Comparison of ENCODE assay signal across 1 cellular context in genomic region chr2:169584005-169584877, GRCh38.
TF ChIP-seq lines count a peak whose summit lies in the region.

TSS of gene PPIG (plus strand) at chr2:169584351. CDS start at chr2:169604042, 19,691 bp downstream.

TF ChIP-seq in K562, 482 proteins besides CTCF, POLR2A, EP300 and RAD21 (continued from another document and continues in another):
- TF ChIP-seq UBTF (IDR thresholded peaks at IDR 0.05; ENCODE audit: borderline replicate concordance in 1 of 2, low read depth in 2 of 2, low read length in 2 of 2) (0 out of 4 replicates have a peak, but pooled peaks have one; percentile 55 to 59), IFI16 (CRISPR knock-in tag; IDR thresholded peaks at IDR 0.05) (no peak), ZHX1 (conservative IDR thresholded peaks at IDR 0.05; ENCODE audit: low read length) (peak; percentile 78; the same call in 1 of the 2 replicates), MCM2 (IDR thresholded peaks at IDR 0.05; ENCODE audit: low read depth) (no peak), CXXC5 (CRISPR knock-in tag; IDR thresholded peaks at IDR 0.05) (peak; percentile 92), ZNF77 (CRISPR knock-in tag; IDR thresholded peaks at IDR 0.05) (no peak), PTTG1 (tag; IDR thresholded peaks at IDR 0.05; ENCODE audit: low read depth) (no peak), SMAD4 (CRISPR knock-in tag; conservative IDR thresholded peaks at IDR 0.05) (no peak; the same call in 1 of the 2 replicates), ZKSCAN1 (IDR thresholded peaks at IDR 0.05; ENCODE audit: low read depth, low read length) (peak; percentile 49), SRF (CRISPR knock-in tag; IDR thresholded peaks at IDR 0.05) (peak in 1 of 2 experiments; percentile 89; a peak in 2 of 4 replicates), HNRNPK (IDR thresholded peaks at IDR 0.05; ENCODE audit: low read depth, low read length, poor library complexity, severe bottlenecking) (no peak), SPI1 (IDR thresholded peaks at IDR 0.05; ENCODE audit: borderline replicate concordance, low read depth, low read length) (no peak), POLR2AphosphoS5 (IDR thresholded peaks at IDR 0.05; ENCODE audit: control insufficient read depth, insufficient read depth, low read depth, low read length) (peak; percentile 80), FOXK1 (CRISPR knock-in tag; IDR thresholded peaks at IDR 0.05; ENCODE audit: borderline replicate concordance) (peak; percentile 91; the same call in 1 of the 2 replicates), KAT7 (CRISPR knock-in tag; IDR thresholded peaks at IDR 0.05; ENCODE audit: borderline replicate concordance) (peak; percentile 97; the same call in 1 of the 2 replicates), NR0B1 (IDR thresholded peaks at IDR 0.05; ENCODE audit: partially characterized antibody) (no peak), RBM14 (IDR thresholded peaks at IDR 0.05; ENCODE audit: borderline replicate concordance, insufficient read depth, low read depth, low read length) (0 out of 2 replicates have a peak, but pooled peaks have one; percentile 41), ELF2 (CRISPR knock-in tag; IDR thresholded peaks at IDR 0.05) (peak; percentile 66; the same call in 1 of the 2 replicates), IRF2 (CRISPR knock-in tag; IDR thresholded peaks at IDR 0.05) (no peak), CHD4 (IDR thresholded peaks at IDR 0.05; ENCODE audit: insufficient read depth, insufficient replicate concordance, low read depth, low read length, poor library complexity, severe bottlenecking) (peak; percentile 91), U2AF2 (optimal IDR thresholded peaks at IDR 0.05; ENCODE audit: low read depth, low read length) (no peak), RFX5 (IDR thresholded peaks at IDR 0.05; ENCODE audit: low read depth, low read length) (peak; percentile 59; the same call in 1 of the 2 replicates), GABPB1 (CRISPR knock-in tag; IDR thresholded peaks at IDR 0.05) (peak; percentile 100)
- TF ChIP-seq, protein P1, sequence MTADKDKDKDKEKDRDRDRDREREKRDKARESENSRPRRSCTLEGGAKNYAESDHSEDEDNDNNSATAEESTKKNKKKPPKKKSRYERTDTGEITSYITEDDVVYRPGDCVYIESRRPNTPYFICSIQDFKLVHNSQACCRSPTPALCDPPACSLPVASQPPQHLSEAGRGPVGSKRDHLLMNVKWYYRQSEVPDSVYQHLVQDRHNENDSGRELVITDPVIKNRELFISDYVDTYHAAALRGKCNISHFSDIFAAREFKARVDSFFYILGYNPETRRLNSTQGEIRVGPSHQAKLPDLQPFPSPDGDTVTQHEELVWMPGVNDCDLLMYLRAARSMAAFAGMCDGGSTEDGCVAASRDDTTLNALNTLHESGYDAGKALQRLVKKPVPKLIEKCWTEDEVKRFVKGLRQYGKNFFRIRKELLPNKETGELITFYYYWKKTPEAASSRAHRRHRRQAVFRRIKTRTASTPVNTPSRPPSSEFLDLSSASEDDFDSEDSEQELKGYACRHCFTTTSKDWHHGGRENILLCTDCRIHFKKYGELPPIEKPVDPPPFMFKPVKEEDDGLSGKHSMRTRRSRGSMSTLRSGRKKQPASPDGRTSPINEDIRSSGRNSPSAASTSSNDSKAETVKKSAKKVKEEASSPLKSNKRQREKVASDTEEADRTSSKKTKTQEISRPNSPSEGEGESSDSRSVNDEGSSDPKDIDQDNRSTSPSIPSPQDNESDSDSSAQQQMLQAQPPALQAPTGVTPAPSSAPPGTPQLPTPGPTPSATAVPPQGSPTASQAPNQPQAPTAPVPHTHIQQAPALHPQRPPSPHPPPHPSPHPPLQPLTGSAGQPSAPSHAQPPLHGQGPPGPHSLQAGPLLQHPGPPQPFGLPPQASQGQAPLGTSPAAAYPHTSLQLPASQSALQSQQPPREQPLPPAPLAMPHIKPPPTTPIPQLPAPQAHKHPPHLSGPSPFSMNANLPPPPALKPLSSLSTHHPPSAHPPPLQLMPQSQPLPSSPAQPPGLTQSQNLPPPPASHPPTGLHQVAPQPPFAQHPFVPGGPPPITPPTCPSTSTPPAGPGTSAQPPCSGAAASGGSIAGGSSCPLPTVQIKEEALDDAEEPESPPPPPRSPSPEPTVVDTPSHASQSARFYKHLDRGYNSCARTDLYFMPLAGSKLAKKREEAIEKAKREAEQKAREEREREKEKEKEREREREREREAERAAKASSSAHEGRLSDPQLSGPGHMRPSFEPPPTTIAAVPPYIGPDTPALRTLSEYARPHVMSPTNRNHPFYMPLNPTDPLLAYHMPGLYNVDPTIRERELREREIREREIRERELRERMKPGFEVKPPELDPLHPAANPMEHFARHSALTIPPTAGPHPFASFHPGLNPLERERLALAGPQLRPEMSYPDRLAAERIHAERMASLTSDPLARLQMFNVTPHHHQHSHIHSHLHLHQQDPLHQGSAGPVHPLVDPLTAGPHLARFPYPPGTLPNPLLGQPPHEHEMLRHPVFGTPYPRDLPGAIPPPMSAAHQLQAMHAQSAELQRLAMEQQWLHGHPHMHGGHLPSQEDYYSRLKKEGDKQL (CRISPR knock-in tag; IDR thresholded peaks at IDR 0.05; ENCODE audit: borderline replicate concordance): 0 out of 2 replicates have a peak, but pooled peaks have one; percentile 72
- TF ChIP-seq, protein P2, sequence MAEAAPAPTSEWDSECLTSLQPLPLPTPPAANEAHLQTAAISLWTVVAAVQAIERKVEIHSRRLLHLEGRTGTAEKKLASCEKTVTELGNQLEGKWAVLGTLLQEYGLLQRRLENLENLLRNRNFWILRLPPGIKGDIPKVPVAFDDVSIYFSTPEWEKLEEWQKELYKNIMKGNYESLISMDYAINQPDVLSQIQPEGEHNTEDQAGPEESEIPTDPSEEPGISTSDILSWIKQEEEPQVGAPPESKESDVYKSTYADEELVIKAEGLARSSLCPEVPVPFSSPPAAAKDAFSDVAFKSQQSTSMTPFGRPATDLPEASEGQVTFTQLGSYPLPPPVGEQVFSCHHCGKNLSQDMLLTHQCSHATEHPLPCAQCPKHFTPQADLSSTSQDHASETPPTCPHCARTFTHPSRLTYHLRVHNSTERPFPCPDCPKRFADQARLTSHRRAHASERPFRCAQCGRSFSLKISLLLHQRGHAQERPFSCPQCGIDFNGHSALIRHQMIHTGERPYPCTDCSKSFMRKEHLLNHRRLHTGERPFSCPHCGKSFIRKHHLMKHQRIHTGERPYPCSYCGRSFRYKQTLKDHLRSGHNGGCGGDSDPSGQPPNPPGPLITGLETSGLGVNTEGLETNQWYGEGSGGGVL (CRISPR knock-in tag; IDR thresholded peaks at IDR 0.05): no peak
- TF ChIP-seq, protein P3, sequence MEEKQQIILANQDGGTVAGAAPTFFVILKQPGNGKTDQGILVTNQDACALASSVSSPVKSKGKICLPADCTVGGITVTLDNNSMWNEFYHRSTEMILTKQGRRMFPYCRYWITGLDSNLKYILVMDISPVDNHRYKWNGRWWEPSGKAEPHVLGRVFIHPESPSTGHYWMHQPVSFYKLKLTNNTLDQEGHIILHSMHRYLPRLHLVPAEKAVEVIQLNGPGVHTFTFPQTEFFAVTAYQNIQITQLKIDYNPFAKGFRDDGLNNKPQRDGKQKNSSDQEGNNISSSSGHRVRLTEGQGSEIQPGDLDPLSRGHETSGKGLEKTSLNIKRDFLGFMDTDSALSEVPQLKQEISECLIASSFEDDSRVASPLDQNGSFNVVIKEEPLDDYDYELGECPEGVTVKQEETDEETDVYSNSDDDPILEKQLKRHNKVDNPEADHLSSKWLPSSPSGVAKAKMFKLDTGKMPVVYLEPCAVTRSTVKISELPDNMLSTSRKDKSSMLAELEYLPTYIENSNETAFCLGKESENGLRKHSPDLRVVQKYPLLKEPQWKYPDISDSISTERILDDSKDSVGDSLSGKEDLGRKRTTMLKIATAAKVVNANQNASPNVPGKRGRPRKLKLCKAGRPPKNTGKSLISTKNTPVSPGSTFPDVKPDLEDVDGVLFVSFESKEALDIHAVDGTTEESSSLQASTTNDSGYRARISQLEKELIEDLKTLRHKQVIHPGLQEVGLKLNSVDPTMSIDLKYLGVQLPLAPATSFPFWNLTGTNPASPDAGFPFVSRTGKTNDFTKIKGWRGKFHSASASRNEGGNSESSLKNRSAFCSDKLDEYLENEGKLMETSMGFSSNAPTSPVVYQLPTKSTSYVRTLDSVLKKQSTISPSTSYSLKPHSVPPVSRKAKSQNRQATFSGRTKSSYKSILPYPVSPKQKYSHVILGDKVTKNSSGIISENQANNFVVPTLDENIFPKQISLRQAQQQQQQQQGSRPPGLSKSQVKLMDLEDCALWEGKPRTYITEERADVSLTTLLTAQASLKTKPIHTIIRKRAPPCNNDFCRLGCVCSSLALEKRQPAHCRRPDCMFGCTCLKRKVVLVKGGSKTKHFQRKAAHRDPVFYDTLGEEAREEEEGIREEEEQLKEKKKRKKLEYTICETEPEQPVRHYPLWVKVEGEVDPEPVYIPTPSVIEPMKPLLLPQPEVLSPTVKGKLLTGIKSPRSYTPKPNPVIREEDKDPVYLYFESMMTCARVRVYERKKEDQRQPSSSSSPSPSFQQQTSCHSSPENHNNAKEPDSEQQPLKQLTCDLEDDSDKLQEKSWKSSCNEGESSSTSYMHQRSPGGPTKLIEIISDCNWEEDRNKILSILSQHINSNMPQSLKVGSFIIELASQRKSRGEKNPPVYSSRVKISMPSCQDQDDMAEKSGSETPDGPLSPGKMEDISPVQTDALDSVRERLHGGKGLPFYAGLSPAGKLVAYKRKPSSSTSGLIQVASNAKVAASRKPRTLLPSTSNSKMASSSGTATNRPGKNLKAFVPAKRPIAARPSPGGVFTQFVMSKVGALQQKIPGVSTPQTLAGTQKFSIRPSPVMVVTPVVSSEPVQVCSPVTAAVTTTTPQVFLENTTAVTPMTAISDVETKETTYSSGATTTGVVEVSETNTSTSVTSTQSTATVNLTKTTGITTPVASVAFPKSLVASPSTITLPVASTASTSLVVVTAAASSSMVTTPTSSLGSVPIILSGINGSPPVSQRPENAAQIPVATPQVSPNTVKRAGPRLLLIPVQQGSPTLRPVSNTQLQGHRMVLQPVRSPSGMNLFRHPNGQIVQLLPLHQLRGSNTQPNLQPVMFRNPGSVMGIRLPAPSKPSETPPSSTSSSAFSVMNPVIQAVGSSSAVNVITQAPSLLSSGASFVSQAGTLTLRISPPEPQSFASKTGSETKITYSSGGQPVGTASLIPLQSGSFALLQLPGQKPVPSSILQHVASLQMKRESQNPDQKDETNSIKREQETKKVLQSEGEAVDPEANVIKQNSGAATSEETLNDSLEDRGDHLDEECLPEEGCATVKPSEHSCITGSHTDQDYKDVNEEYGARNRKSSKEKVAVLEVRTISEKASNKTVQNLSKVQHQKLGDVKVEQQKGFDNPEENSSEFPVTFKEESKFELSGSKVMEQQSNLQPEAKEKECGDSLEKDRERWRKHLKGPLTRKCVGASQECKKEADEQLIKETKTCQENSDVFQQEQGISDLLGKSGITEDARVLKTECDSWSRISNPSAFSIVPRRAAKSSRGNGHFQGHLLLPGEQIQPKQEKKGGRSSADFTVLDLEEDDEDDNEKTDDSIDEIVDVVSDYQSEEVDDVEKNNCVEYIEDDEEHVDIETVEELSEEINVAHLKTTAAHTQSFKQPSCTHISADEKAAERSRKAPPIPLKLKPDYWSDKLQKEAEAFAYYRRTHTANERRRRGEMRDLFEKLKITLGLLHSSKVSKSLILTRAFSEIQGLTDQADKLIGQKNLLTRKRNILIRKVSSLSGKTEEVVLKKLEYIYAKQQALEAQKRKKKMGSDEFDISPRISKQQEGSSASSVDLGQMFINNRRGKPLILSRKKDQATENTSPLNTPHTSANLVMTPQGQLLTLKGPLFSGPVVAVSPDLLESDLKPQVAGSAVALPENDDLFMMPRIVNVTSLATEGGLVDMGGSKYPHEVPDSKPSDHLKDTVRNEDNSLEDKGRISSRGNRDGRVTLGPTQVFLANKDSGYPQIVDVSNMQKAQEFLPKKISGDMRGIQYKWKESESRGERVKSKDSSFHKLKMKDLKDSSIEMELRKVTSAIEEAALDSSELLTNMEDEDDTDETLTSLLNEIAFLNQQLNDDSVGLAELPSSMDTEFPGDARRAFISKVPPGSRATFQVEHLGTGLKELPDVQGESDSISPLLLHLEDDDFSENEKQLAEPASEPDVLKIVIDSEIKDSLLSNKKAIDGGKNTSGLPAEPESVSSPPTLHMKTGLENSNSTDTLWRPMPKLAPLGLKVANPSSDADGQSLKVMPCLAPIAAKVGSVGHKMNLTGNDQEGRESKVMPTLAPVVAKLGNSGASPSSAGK (IDR thresholded peaks at IDR 0.05): peak; percentile 69
